34 cellular contexts compared by ENCODE assay signal in the genomic region with DNA sequence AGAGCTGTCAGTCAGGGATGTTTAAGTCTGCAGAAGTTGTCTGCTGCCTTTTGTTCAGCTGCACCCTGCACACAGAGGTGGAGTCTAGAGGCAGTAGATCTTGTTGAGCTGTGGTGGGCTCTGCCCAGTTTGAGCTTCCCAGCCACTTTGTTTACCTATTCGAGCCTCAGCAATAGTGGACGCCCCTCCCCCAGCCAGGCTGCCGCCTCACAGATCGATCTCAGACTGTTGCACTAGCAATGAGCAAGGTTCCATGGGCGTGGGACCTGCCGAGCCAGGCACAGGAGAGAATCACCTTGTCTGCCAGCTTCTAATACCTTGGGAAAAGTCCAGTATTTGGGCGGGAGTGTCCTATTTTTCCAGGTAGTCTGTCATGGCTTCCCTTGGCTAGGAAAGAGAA.
"Had no signal": no experiment of that assay in that cellular context is flagged by ENCODE, and none has a peak within 500 bp of the region (broad histone marks: within the 10 kb centered on the region; RNA-seq: fewer than 3 reads in every experiment).

No MANE protein-coding gene starts in this region.

- H3K36me3 ChIP-seq: MG63 had no signal

- DNase-seq: Karpas-422, Kasumi-1, MG63, MM.1S, MV-4-11, NCI-H1048, NCI-H1092, NCI-H1092 treated with DMSO at 0.1 percent for 48 hours, NCI-H1105, NCI-H1105 treated with DMSO at 0.1 percent for 48 hours, NCI-H1417, NCI-H1417 treated with DMSO at 0.1 percent for 48 hours, NCI-H1436, NCI-H1436 treated with DMSO at 0.1 percent for 48 hours, NCI-H146, NCI-H1694, NCI-H1694 treated with DMSO at 0.1 percent for 48 hours, NCI-H187, NCI-H187 treated with DMSO at 0.1 percent for 48 hours, NCI-H1930, NCI-H2029, NCI-H2029 treated with DMSO at 0.1 percent for 48 hours, NCI-H2081, NCI-H2081 treated with DMSO at 0.1 percent for 48 hours, NCI-H2107, NCI-H2171, NCI-H2171 treated with DMSO at 0.1 percent for 48 hours, NCI-H2227 treated with DMSO at 0.1 percent for 48 hours, NCI-H226, NCI-H345, NCI-H446, NCI-H446 treated with DMSO at 0.1 percent for 48 hours, NCI-H510A, NCI-H510A treated with DMSO at 0.1 percent for 48 hours had no signal

- H3K4me3 ChIP-seq: MG63 had no signal

- H3K27me3 ChIP-seq: MG63 had no signal
